12 cellular contexts compared by ENCODE assay signal in genomic region chr9:112546149-112547012, GRCh38. TPM values are rescaled to one million over a fixed set of nuclear protein-coding genes. Genes with fewer than 3 reads are reported as not detected.
DNase-seq lines count a peak whose midpoint lies in the region; ATAC-seq and TF ChIP-seq lines count a peak whose summit lies in the region.
"Had no signal": no experiment of that assay in that cellular context is flagged by ENCODE, and none has a peak within 500 bp of the region (broad histone marks: within the 10 kb centered on the region; RNA-seq: fewer than 3 reads in every experiment).

No MANE protein-coding gene starts in this region.

- H3K27me3 Mint-ChIP-seq in osteocyte (ENCODE audit: unreplicated experiment): no peaks in the 10 kb centered on the region

- peak overlapping the region; percentile 17 for H3K27ac Mint-ChIP-seq in osteocyte (ENCODE audit: unreplicated experiment)
- H3K27ac Mint-ChIP-seq: neural progenitor cell had no signal

- H3K4me3 ChIP-seq in choroid plexus epithelial cell (ENCODE audit: low read depth, low read length): no peak overlapping the region
- H3K4me3 ChIP-seq: neural progenitor cell had no signal

- DNase-seq in NCI-H526 (lab: John Stamatoyannopoulos, UW) (peak; percentile 2 to 3), NCI-H526 treated with DMSO at 0.1 percent for 48 hours (lab: John Stamatoyannopoulos, UW) (no peak), MV-4-11 (lab: John Stamatoyannopoulos, UW) (peak; percentile 65), choroid plexus epithelial cell (ENCODE audit: low read depth) (peak; percentile 32), osteocyte (ENCODE audit: extremely low spot score, unreplicated experiment) (no peak), NCI-H2029 (lab: John Stamatoyannopoulos, UW) (no peak)
- DNase-seq: activated CD8-positive, alpha-beta memory T cell treated with anti-CD3 and anti-CD28 coated beads, Interleukin-2, amount 50 U/mL, for 4 hours; cortex of kidney; stimulated activated CD4-positive, alpha-beta T cell treated with anti-CD3 and anti-CD28 coated beads, Interleukin-2, amount 100 ng/mL, for 48 hours had no signal

- H3K36me3 Mint-ChIP-seq in osteocyte (ENCODE audit: unreplicated experiment): no peaks in the 10 kb centered on the region

- no peak overlapping the region for H3K4me3 Mint-ChIP-seq in osteocyte (ENCODE audit: unreplicated experiment)
- H3K4me3 Mint-ChIP-seq: neural progenitor cell had no signal

- no peaks in the 10 kb centered on the region for H3K9me3 Mint-ChIP-seq in osteocyte (ENCODE audit: unreplicated experiment)

- ATAC-seq in HG03520 (IDR thresholded peaks at IDR 0.05; ENCODE audit: unreplicated experiment) (no peak), HG03354 (IDR thresholded peaks at IDR 0.05; ENCODE audit: poor library complexity, severe bottlenecking, unreplicated experiment) (no peak)

- peaks cover 20% of the 10 kb centered on the region for H3K4me1 Mint-ChIP-seq in osteocyte (ENCODE audit: unreplicated experiment)

- TF ChIP-seq CTCF in choroid plexus epithelial cell (conservative IDR thresholded peaks at IDR 0.05; ENCODE audit: low read depth, low read length): no peak
- TF ChIP-seq CTCF in osteocyte (IDR thresholded peaks at IDR 0.05): no peak

RNA-seq across cellular contexts. Expression of gene KIAA1958, which starts 59.8 kb away (rescaled TPM):
- 4.9 and 6.1 TPM in 2 replicates for total RNA-seq in osteocyte

Comparison
In these comparisons a context has a peak if more than half of its experiments do, and no peak if none do; other contexts are left out.
1. DNase-seq: peak in NCI-H526 (2 of 2), MV-4-11 (single experiment) and choroid plexus epithelial cell (single experiment); none in NCI-H526 treated with DMSO at 0.1 percent for 48 hours (single experiment), osteocyte (single experiment) and NCI-H2029 (single experiment).